ENCODE assay signal across 24 cellular contexts in genomic region chr18:76234559-76234958, GRCh38.
"Had no signal": no experiment of that assay in that cellular context is flagged by ENCODE, and none has a peak within 500 bp of the region (broad histone marks: within the 10 kb centered on the region; RNA-seq: fewer than 3 reads in every experiment).

No MANE protein-coding gene starts in this region.

- H3K36me3 ChIP-seq: adrenal gland, cardiac muscle cell, lower lobe of right lung, prostate gland, suprapubic skin, transverse colon, vagina had no signal

- H3K4me1 Mint-ChIP-seq: activated T-helper 17 cell treated with anti-CD3 and anti-CD28 coated beads, Interleukin-2, amount 50 U/mL, for 72 hours; naive thymus-derived CD4-positive, alpha-beta T cell; stimulated activated effector memory CD8-positive, alpha-beta T cell treated with anti-CD3 and anti-CD28 coated beads, Interleukin-12 subunit alpha, Interleukin-12 subunit beta, amount 100 ng/mL, for 72 hours; stimulated activated naive CD8-positive, alpha-beta T cell treated with anti-CD3 and anti-CD28 coated beads, Interleukin-15, amount 100 ng/mL, for 72 hours had no signal

- H3K27ac Mint-ChIP-seq: activated naive CD4-positive, alpha-beta T cell treated with anti-CD3 and anti-CD28 coated beads, Interleukin-2, amount 50 U/mL, for 72 hours; activated T-cell treated with anti-CD3 and anti-CD28 coated beads, Interleukin-2, amount 50 U/mL, for 24 hours; activated T-helper 17 cell treated with anti-CD3 and anti-CD28 coated beads, Interleukin-2, amount 50 U/mL, for 72 hours; dendritic cell treated with granulocyte-macrophage colony-stimulating factor and Interleukin-4, amounts not matched to agents 40 ng/mL and 50 ng/mL, for 4 days; naive thymus-derived CD4-positive, alpha-beta T cell; stimulated activated effector memory CD8-positive, alpha-beta T cell treated with anti-CD3 and anti-CD28 coated beads, Interleukin-12 subunit alpha, Interleukin-12 subunit beta, amount 100 ng/mL, for 72 hours; stimulated activated naive CD8-positive, alpha-beta T cell treated with anti-CD3 and anti-CD28 coated beads, Interleukin-15, amount 100 ng/mL, for 72 hours had no signal

- H3K27me3 ChIP-seq: adrenal gland, cardiac muscle cell, suprapubic skin, transverse colon, vagina had no signal

- ATAC-seq: activated CD4-positive, CD25-positive, alpha-beta regulatory T cell treated with anti-CD3 and anti-CD28 coated beads, Interleukin-2, amount 50 U/mL, for 24 hours; activated naive CD4-positive, alpha-beta T cell treated with anti-CD3 and anti-CD28 coated beads, Interleukin-2, amount 50 U/mL, for 72 hours; activated T-helper 17 cell treated with anti-CD3 and anti-CD28 coated beads, Interleukin-2, amount 50 U/mL, for 72 hours; lower lobe of right lung; naive thymus-derived CD4-positive, alpha-beta T cell; right cardiac atrium; stimulated activated effector memory CD8-positive, alpha-beta T cell treated with anti-CD3 and anti-CD28 coated beads, Interleukin-12 subunit alpha, Interleukin-12 subunit beta, amount 100 ng/mL, for 72 hours; stimulated activated naive CD8-positive, alpha-beta T cell treated with anti-CD3 and anti-CD28 coated beads, Interleukin-15, amount 100 ng/mL, for 72 hours had no signal

- FAIRE-seq: endometrium, kidney, small intestine had no signal

- H3K36me3 Mint-ChIP-seq: stimulated activated effector memory CD8-positive, alpha-beta T cell treated with anti-CD3 and anti-CD28 coated beads, Interleukin-12 subunit alpha, Interleukin-12 subunit beta, amount 100 ng/mL, for 72 hours had no signal

- H3K4me3 Mint-ChIP-seq: activated T-cell treated with anti-CD3 and anti-CD28 coated beads, Interleukin-2, amount 50 U/mL, for 24 hours; activated T-helper 17 cell treated with anti-CD3 and anti-CD28 coated beads, Interleukin-2, amount 50 U/mL, for 72 hours; dendritic cell treated with granulocyte-macrophage colony-stimulating factor and Interleukin-4, amounts not matched to agents 40 ng/mL and 50 ng/mL, for 4 days; naive thymus-derived CD4-positive, alpha-beta T cell; stimulated activated effector memory CD8-positive, alpha-beta T cell treated with anti-CD3 and anti-CD28 coated beads, Interleukin-12 subunit alpha, Interleukin-12 subunit beta, amount 100 ng/mL, for 72 hours; stimulated activated naive CD8-positive, alpha-beta T cell treated with anti-CD3 and anti-CD28 coated beads, Interleukin-15, amount 100 ng/mL, for 72 hours had no signal

- H3K4me1 ChIP-seq: adrenal gland, lower lobe of right lung, prostate gland, suprapubic skin, transverse colon had no signal

- H3K27ac ChIP-seq: adrenal gland, cardiac muscle cell, lower lobe of right lung, prostate gland, suprapubic skin, transverse colon, vagina, VCaP had no signal

- H3K4me3 ChIP-seq: adrenal gland, cardiac muscle cell, lower lobe of right lung, prostate gland, suprapubic skin, transverse colon, vagina had no signal

- DNase-seq: activated CD4-positive, alpha-beta T cell treated with anti-CD3 and anti-CD28 coated beads, Interleukin-2, amount 50 U/mL, for 1 hour; activated T-cell treated with anti-CD3 and anti-CD28 coated beads, Interleukin-2, amount 50 U/mL, for 24 hours; adrenal gland; effector CD4-positive, alpha-beta T cell; foreskin fibroblast; kidney; lower lobe of right lung; naive thymus-derived CD4-positive, alpha-beta T cell; small intestine; stimulated activated CD4-positive, alpha-beta T cell treated with anti-CD3 and anti-CD28 coated beads, Interleukin-2, amount 100 ng/mL, for 24 hours; stimulated activated naive CD8-positive, alpha-beta T cell treated with anti-CD3 and anti-CD28 coated beads, Interleukin-15, amount 100 ng/mL, for 72 hours; transverse colon had no signal

- H3K9me3 ChIP-seq: adrenal gland, lower lobe of right lung, prostate gland, transverse colon, vagina had no signal
